Comparison of ENCODE assay signal across 1 cellular context in genomic region chr17:57889892-57890856, GRCh38.
TF ChIP-seq lines count a peak whose summit lies in the region.

No MANE protein-coding gene starts in this region.

TF ChIP-seq in HCT116, 20 proteins besides CTCF, POLR2A, EP300 and RAD21 (continued from another document):
- TF ChIP-seq ZBTB33 (IDR thresholded peaks at IDR 0.05; ENCODE audit: extremely low read depth, insufficient replicate concordance, low read length) (no peak), POLR2AphosphoS5 (IDR thresholded peaks at IDR 0.05; ENCODE audit: low read depth, low read length) (peak; percentile 66), TCF7L2 (IDR thresholded peaks at IDR 0.05; ENCODE audit: borderline replicate concordance, extremely low read depth, insufficient read depth, insufficient read length) (peak; percentile 66), REST (IDR thresholded peaks at IDR 0.05; ENCODE audit: low read depth) (no peak)
